Comparison of ENCODE assay signal across 8 cellular contexts in the genomic region with DNA sequence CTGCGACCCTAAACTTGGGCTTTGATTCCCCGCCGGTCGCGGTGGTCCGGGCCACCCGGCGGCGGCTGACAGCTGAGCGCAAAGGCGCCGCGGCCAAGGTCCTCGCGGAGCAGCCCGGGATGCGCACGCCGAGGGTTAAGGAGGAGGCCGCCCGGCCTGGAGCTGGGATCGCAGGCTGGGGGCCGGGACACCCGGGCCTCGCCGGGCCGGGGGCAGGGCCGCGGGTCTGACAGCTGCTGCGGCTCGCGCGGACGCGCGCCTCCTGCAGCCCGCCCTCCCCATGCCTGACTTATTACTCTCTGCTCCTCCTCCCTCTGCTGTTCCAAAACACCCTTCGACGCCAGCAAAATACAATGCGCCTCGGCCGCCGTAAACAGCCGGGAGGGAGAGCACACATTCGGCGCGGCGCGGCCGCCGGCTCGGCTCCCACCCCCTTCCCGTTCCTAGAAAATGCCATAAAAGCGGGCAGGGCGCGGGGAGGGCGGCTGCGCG. TPM values are rescaled to one million over a fixed set of nuclear protein-coding genes. Genes with fewer than 3 reads are reported as not detected.
A peak's percentile ranks its signal among the peaks of the same experiment; 100 is the strongest.
DNase-seq lines count a peak whose midpoint lies in the region; ATAC-seq and TF ChIP-seq lines count a peak whose summit lies in the region.

No MANE protein-coding gene starts in this region.

- no TSS peak for BruUV-seq in Panc1 (replicated peaks; lab: Mats Ljungman, UMichigan)

- peaks cover 3% of the 10 kb centered on the region for H3K36me3 Mint-ChIP-seq in nephron progenitor cell (ENCODE audit: low read depth)

- DNase-seq in NCI-H1436 (lab: John Stamatoyannopoulos, UW) = peak; percentile 23
- DNase-seq in NCI-H1436 treated with DMSO at 0.1 percent for 48 hours (lab: John Stamatoyannopoulos, UW) = no peak
- no peak for DNase-seq in Panc1 (ENCODE audit: low read depth, low spot score)
- peak; percentile 55 for DNase-seq in activated gamma-delta T cell treated with Interleukin-2 at 50 U/mL for 16 hours
- peak; percentile 50 to 83 for DNase-seq in foreskin fibroblast
- peak; percentile 71 for DNase-seq in nephron progenitor cell
- peak; percentile 70 for DNase-seq in superior temporal gyrus (ENCODE audit: extremely low spot score)

- in situ Hi-C loops in Panc1 (cut with HindIII; ENCODE audit: low pct_unique_long_range_greater_than_20kb, low sequenced_read_pairs) = no loop called here

- CTCF ChIA-PET in Panc1 (lab: Charles Lee) = interaction anchor here (0.6 to 0.7 kb wide), 2 partner anchors 77 to 1003 kb away, joined by 4 to 16 read pairs; no protein-coding TSS in a partner anchor

- intact Hi-C loops in Panc1 (cut with micrococcal nuclease; ENCODE audit: unreplicated experiment) = no loop called here

- no peak overlapping the region for H3K27ac ChIP-seq in Panc1 (ENCODE audit: low read length)

- H3K9me3 Mint-ChIP-seq in nephron progenitor cell = no peaks in the 10 kb centered on the region

- ATAC-seq in HG03460 (IDR thresholded peaks at IDR 0.05; ENCODE audit: unreplicated experiment) (peak; percentile 55), Panc1 (peak; percentile 80)

- H3K4me3 Mint-ChIP-seq in nephron progenitor cell = peak overlapping the region; percentile 88

- H3K4me3 ChIP-seq in Panc1 (ENCODE audit: low read depth in 2 of 2, low read length in 2 of 2) = peak overlapping the region; percentile 52 to 66
- peak overlapping the region; percentile 45 to 61 for H3K4me3 ChIP-seq in foreskin fibroblast (ENCODE audit: low read depth in 1 of 2, low read length in 2 of 2)

- H3K9me3 ChIP-seq in Panc1 (ENCODE audit: control insufficient read depth, insufficient read depth, low read depth, low read length) = no peaks in the 10 kb centered on the region

- TF ChIP-seq CTCF in Panc1 (IDR thresholded peaks at IDR 0.05) (no peak), foreskin fibroblast (IDR thresholded peaks at IDR 0.05; ENCODE audit: low read depth, low read length) (no peak), nephron progenitor cell (IDR thresholded peaks at IDR 0.05) (no peak)

- no peaks in the 10 kb centered on the region for H3K36me3 ChIP-seq in Panc1 (ENCODE audit: control insufficient read depth, insufficient read depth, low read length)

- H3K4me1 ChIP-seq in Panc1 (ENCODE audit: control insufficient read depth, insufficient read depth, low read length) = peaks cover 3% of the 10 kb centered on the region

- POLR2A ChIA-PET in Panc1 (lab: Charles Lee) = interaction anchor here (0.6 kb wide), 1 partner anchor 81 kb away, joined by 10 read pairs; no protein-coding TSS in a partner anchor

- peaks cover 17% of the 10 kb centered on the region for H3K27me3 Mint-ChIP-seq in nephron progenitor cell (ENCODE audit: low read depth, poor library complexity)

- peaks cover 7% of the 10 kb centered on the region for H3K27me3 ChIP-seq in Panc1 (ENCODE audit: control insufficient read depth, insufficient read depth, low read length)

- peaks cover 57% of the 10 kb centered on the region for H3K4me1 Mint-ChIP-seq in nephron progenitor cell

- H3K27ac Mint-ChIP-seq in nephron progenitor cell = peak overlapping the region; percentile 57

RNA-seq across cellular contexts. Expression of a gene that starts 0.7 kb away (rescaled TPM):
- total RNA-seq in Panc1 (2021; ENCODE audit: unreplicated experiment) = 1.6 TPM
- polyA plus RNA-seq in Panc1 (2012; ENCODE audit: insufficient read length) = 0.85 TPM

Comparison
In these comparisons a context has a peak if more than half of its experiments do, and no peak if none do; other contexts are left out.
1. DNase-seq: peak in NCI-H1436 (single experiment), activated gamma-delta T cell treated with Interleukin-2 at 50 U/mL for 16 hours (single experiment), foreskin fibroblast (2 of 2), nephron progenitor cell (single experiment) and superior temporal gyrus (single experiment); none in NCI-H1436 treated with DMSO at 0.1 percent for 48 hours (single experiment) and Panc1 (single experiment).